In the genomic region with DNA sequence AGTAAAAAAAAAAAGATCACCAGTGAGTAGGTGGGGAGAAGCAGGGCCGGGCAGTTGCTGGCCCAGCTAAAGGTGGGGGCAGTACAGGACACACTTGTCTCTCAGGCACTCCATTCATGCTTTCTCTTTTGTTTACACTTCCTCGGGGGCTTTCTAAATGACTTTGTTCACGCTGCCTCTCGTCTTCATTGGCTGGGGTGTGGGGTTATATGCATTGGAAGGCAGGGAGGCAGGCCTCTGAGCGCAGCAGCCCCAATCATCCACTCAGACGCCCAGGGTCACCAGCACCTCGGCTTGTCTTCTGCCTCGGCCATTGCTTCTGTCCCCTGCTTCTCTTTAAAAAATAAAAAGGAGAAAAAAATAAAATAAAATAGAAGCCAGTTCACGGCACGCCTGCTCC, we compare ENCODE assay signal across 8 cellular contexts. TPM values are rescaled to one million over a fixed set of nuclear protein-coding genes. Genes with fewer than 3 reads are reported as not detected.
DNase-seq lines count a peak whose midpoint lies in the region; ATAC-seq, FAIRE-seq and TF ChIP-seq lines count a peak whose summit lies in the region.

No MANE protein-coding gene starts in this region.

- H3K9me3 Mint-ChIP-seq in T-helper 2 cell treated with Interferon-gamma antibody and Interleukin-4, amounts not matched to agents 5 μg/mL and 100 μg/mL, for 36 hours: no peaks in the 10 kb centered on the region
- H3K9me3 Mint-ChIP-seq in nephron progenitor cell: no peaks in the 10 kb centered on the region

- H3K4me3 ChIP-seq in AG10803 (ENCODE audit: low read length) (peak overlapping the region; percentile 60), endothelial cell of umbilical vein (replicated peaks in 1 of 3; ENCODE audit: insufficient read depth in 1 of 3, low read depth in 1 of 3, low read length in 3 of 3) (peak overlapping the region; percentile 66 to 73 (median 68)), aorta (ENCODE audit: low read length in 2 of 2) (peak overlapping the region; percentile 71 to 84)

- TF ChIP-seq POLR2A in GM18526 (IDR thresholded peaks at IDR 0.05; ENCODE audit: extremely low read depth, insufficient read length) (peak; percentile 23), endothelial cell of umbilical vein (IDR thresholded peaks at IDR 0.05; ENCODE audit: low read depth, low read length) (no peak)

- dilution Hi-C loops in endothelial cell of umbilical vein (cut with MboI; ENCODE audit: extremely low pct_ligation_motif_present, low sequenced_read_pairs): loop anchor here (25.0 kb wide), 1 partner anchor 269 kb away; no protein-coding TSS in a partner anchor

- no peaks in the 10 kb centered on the region for H3K9me1 ChIP-seq in endothelial cell of umbilical vein (replicated peaks; ENCODE audit: control insufficient read depth, extremely low read depth, insufficient read depth, low read length)

- intact Hi-C loops in endothelial cell of umbilical vein (cut with micrococcal nuclease) (loop anchor here (5.0 kb wide), 1 partner anchor 406 kb away; no protein-coding TSS in a partner anchor), aorta (cut with DNase I) (loop anchor here in 1 of 2 donors (5.0 kb wide), 1 partner anchor 74 kb away; no protein-coding TSS in a partner anchor)

- H3K36me3 ChIP-seq in endothelial cell of umbilical vein (ENCODE audit: control insufficient read depth in 2 of 2, extremely low read depth in 1 of 2, insufficient read depth in 2 of 2, low read length in 2 of 2) (no peaks in the 10 kb centered on the region), aorta (ENCODE audit: control insufficient read depth in 1 of 2, insufficient read depth in 2 of 2, low read length in 1 of 2) (no peaks in the 10 kb centered on the region)

- peak overlapping the region; percentile 83 for H3K9ac ChIP-seq in endothelial cell of umbilical vein (replicated peaks; ENCODE audit: extremely low read depth, insufficient read depth, low read length)

- H3K27ac ChIP-seq in endothelial cell of umbilical vein (ENCODE audit: insufficient read depth, low read depth, low read length): peak overlapping the region; percentile 62
- peak overlapping the region; percentile 45 to 95 for H3K27ac ChIP-seq in aorta (ENCODE audit: low read depth in 1 of 2, low read length in 2 of 2)

- ATAC-seq in HG03520 (IDR thresholded peaks at IDR 0.05; ENCODE audit: unreplicated experiment) (peak; percentile 46), aorta (ENCODE audit: low FRiP score) (no peak)

- peaks cover 23% of the 10 kb centered on the region for H3K4me1 Mint-ChIP-seq in T-helper 2 cell treated with Interferon-gamma antibody and Interleukin-4, amounts not matched to agents 5 μg/mL and 100 μg/mL, for 36 hours (ENCODE audit: low read depth)
- H3K4me1 Mint-ChIP-seq in nephron progenitor cell: peaks cover 62% of the 10 kb centered on the region

- TF ChIP-seq CTCF in AG10803 (conservative IDR thresholded peaks at IDR 0.05; ENCODE audit: low read length) (no peak), endothelial cell of umbilical vein (IDR thresholded peaks at IDR 0.05; ENCODE audit: extremely low read depth in 1 of 2, insufficient read depth in 1 of 2, low read depth in 1 of 2, low read length in 2 of 2) (no peak), nephron progenitor cell (IDR thresholded peaks at IDR 0.05) (no peak)

- H3K9me3 ChIP-seq in endothelial cell of umbilical vein (replicated peaks; ENCODE audit: control insufficient read depth, insufficient read depth, low read length) (no peaks in the 10 kb centered on the region), aorta (ENCODE audit: control insufficient read depth, low read length) (no peaks in the 10 kb centered on the region)

- POLR2A ChIA-PET in endothelial cell of umbilical vein (lab: Charles Lee): no interaction called here

- H3K79me2 ChIP-seq in endothelial cell of umbilical vein (ENCODE audit: control insufficient read depth, insufficient read depth, low read length): no peaks in the 10 kb centered on the region

- CTCF ChIA-PET in endothelial cell of umbilical vein (lab: Charles Lee): interaction anchor here (0.6 to 12.4 kb wide), 16 partner anchors 8 to 406 kb away, joined by 3 to 617 read pairs (median 10); a partner anchor contains a TSS

- FAIRE-seq in endothelial cell of umbilical vein (lab: Jason Lieb, UNC): no peak

- peaks cover 22% of the 10 kb centered on the region for H3K27me3 Mint-ChIP-seq in T-helper 2 cell treated with Interferon-gamma antibody and Interleukin-4, amounts not matched to agents 5 μg/mL and 100 μg/mL, for 36 hours (ENCODE audit: low read depth)
- peaks cover 47% of the 10 kb centered on the region for H3K27me3 Mint-ChIP-seq in nephron progenitor cell (ENCODE audit: low read depth, poor library complexity)

- 1% methylated on average over 10 of the region's 10 CpGs for WGBS in aorta, 2 donors

- no peak for DNase-seq in AG10803 (ENCODE audit: low read depth)
- peak; percentile 37 for DNase-seq in T-helper 2 cell treated with Interferon-gamma antibody and Interleukin-4, amounts not matched to agents 5 μg/mL and 100 μg/mL, for 36 hours (ENCODE audit: low spot score)
- peak; percentile 49 for DNase-seq in endothelial cell of umbilical vein (ENCODE audit: low read depth, low spot score)
- peak; percentile 34 for DNase-seq in nephron progenitor cell
- DNase-seq in aorta: no peak
- no peak for DNase-seq in HCEC 1CT

- no peaks in the 10 kb centered on the region for H3K36me3 Mint-ChIP-seq in T-helper 2 cell treated with Interferon-gamma antibody and Interleukin-4, amounts not matched to agents 5 μg/mL and 100 μg/mL, for 36 hours (ENCODE audit: low read depth)
- no peaks in the 10 kb centered on the region for H3K36me3 Mint-ChIP-seq in nephron progenitor cell (ENCODE audit: low read depth)

- H3K4me1 ChIP-seq in endothelial cell of umbilical vein (ENCODE audit: control insufficient read depth, extremely low read depth, insufficient read depth, low read length) (peaks cover 18% of the 10 kb centered on the region), aorta (ENCODE audit: control insufficient read depth in 1 of 2, insufficient read depth in 2 of 2, low read length in 2 of 2) (peaks cover 0 to 2% of the 10 kb centered on the region in 2 donors)

- H3K27ac Mint-ChIP-seq in T-helper 2 cell treated with Interferon-gamma antibody and Interleukin-4, amounts not matched to agents 5 μg/mL and 100 μg/mL, for 36 hours: peak overlapping the region; percentile 90
- H3K27ac Mint-ChIP-seq in nephron progenitor cell: peak overlapping the region; percentile 10

- BruUV-seq in endothelial cell of umbilical vein (replicated peaks; lab: Mats Ljungman, UMichigan): TSS peak; percentile 4

- H4K20me1 ChIP-seq in endothelial cell of umbilical vein (replicated peaks; ENCODE audit: control insufficient read depth, extremely low read depth, insufficient read depth, low read length): no peaks in the 10 kb centered on the region

- H2AFZ ChIP-seq in endothelial cell of umbilical vein (ENCODE audit: low read depth, low read length): peak overlapping the region; percentile 97

- H3K27me3 ChIP-seq in endothelial cell of umbilical vein (ENCODE audit: control insufficient read depth in 2 of 2, insufficient read depth in 2 of 2, low read length in 2 of 2): no peaks in the 10 kb centered on the region
- no peaks in the 10 kb centered on the region for H3K27me3 ChIP-seq in aorta (ENCODE audit: control insufficient read depth in 1 of 2, insufficient read depth in 2 of 2, low read length in 1 of 2)

- H3K4me3 Mint-ChIP-seq in T-helper 2 cell treated with Interferon-gamma antibody and Interleukin-4, amounts not matched to agents 5 μg/mL and 100 μg/mL, for 36 hours: peak overlapping the region; percentile 85
- H3K4me3 Mint-ChIP-seq in nephron progenitor cell: peak overlapping the region; percentile 88

- peak overlapping the region; percentile 77 for H3K4me2 ChIP-seq in endothelial cell of umbilical vein (ENCODE audit: insufficient read depth, low read length)

TF ChIP-seq in endothelial cell of umbilical vein, 7 proteins besides CTCF, POLR2A, EP300 and RAD21:
- TF ChIP-seq EZH2 (IDR thresholded peaks at IDR 0.05; ENCODE audit: borderline replicate concordance, low read depth, low read length, severe bottlenecking) (no peak), GATA2 (IDR thresholded peaks at IDR 0.05; ENCODE audit: insufficient read depth, insufficient read length, low read depth, low read length) (no peak), MYC (IDR thresholded peaks at IDR 0.05; ENCODE audit: low read depth, low read length) (no peak), JUN (IDR thresholded peaks at IDR 0.05; ENCODE audit: borderline replicate concordance, insufficient read depth, insufficient read length, low read depth) (no peak), FOS (IDR thresholded peaks at IDR 0.05; ENCODE audit: borderline replicate concordance, insufficient read depth, low read length) (no peak), POLR2AphosphoS5 (IDR thresholded peaks at IDR 0.05; ENCODE audit: insufficient read depth, low read depth, low read length) (no peak)
- TF ChIP-seq, protein P1, sequence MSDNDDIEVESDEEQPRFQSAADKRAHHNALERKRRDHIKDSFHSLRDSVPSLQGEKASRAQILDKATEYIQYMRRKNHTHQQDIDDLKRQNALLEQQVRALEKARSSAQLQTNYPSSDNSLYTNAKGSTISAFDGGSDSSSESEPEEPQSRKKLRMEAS (IDR thresholded peaks at IDR 0.05; ENCODE audit: insufficient read depth, insufficient read length): no peak

RNA-seq across cellular contexts. Expression of a gene that starts 0.4 kb away (rescaled TPM):
- total RNA-seq in endothelial cell of umbilical vein (5.4 and 6.0 TPM in 2 replicates), aorta (100 to 1,000 TPM; 134 to 405 TPM)
- polyA plus RNA-seq in endothelial cell of umbilical vein (5.3 and 6.9 TPM in 2 replicates), aorta (10 to 100 TPM; 30.2 to 54.5 TPM)
- polyA plus RNA-seq in endothelial cell of umbilical vein (2011; cell fraction: cytosol; rRNA removed): 4.1 and 4.4 TPM in 2 replicates
- 16.8 and 17.4 TPM in 2 replicates for polyA plus RNA-seq in endothelial cell of umbilical vein (2011; cell fraction: nucleus; rRNA removed)
- 2.8 and 3.7 TPM in 2 replicates for polyA plus RNA-seq in endothelial cell of umbilical vein (2012)
- 6.9 and 9.3 TPM in 2 replicates for polyA minus RNA-seq in endothelial cell of umbilical vein
- polyA minus RNA-seq in endothelial cell of umbilical vein (2011; cell fraction: cytosol; rRNA and poly(A)+ RNA removed): 3.7 TPM
- 6.1 and 8.4 TPM in 2 replicates for polyA minus RNA-seq in endothelial cell of umbilical vein (2011; cell fraction: nucleus; rRNA and poly(A)+ RNA removed)

RNA-seq across cellular contexts. Expression of a gene that starts 4.1 kb away (rescaled TPM):
- total RNA-seq in endothelial cell of umbilical vein: 22.3 and 26.2 TPM in 2 replicates
- 36.9 and 39.0 TPM in 2 replicates for polyA plus RNA-seq in endothelial cell of umbilical vein
- 47.3 and 48.8 TPM in 2 replicates for polyA plus RNA-seq in endothelial cell of umbilical vein (2011; cell fraction: cytosol; rRNA removed)
- polyA plus RNA-seq in endothelial cell of umbilical vein (2011; cell fraction: nucleus; rRNA removed): 43.4 and 48.9 TPM in 2 replicates
- polyA plus RNA-seq in endothelial cell of umbilical vein (2012): 29.3 and 33.4 TPM in 2 replicates
- polyA minus RNA-seq in endothelial cell of umbilical vein: 23.5 and 27.5 TPM in 2 replicates
- polyA minus RNA-seq in endothelial cell of umbilical vein (2011; cell fraction: cytosol; rRNA and poly(A)+ RNA removed): 5.0 TPM
- 34.2 and 36.6 TPM in 2 replicates for polyA minus RNA-seq in endothelial cell of umbilical vein (2011; cell fraction: nucleus; rRNA and poly(A)+ RNA removed)
- total RNA-seq in aorta: 10 to 100 TPM; 44.3 to 64.0 TPM
- polyA plus RNA-seq in aorta: 10 to 100 TPM; 42.1 to 62.5 TPM

Comparison
In these comparisons a context has a peak if more than half of its experiments do, and no peak if none do; other contexts are left out.
1. DNase-seq: peak in T-helper 2 cell treated with Interferon-gamma antibody and Interleukin-4, amounts not matched to agents 5 μg/mL and 100 μg/mL, for 36 hours (single experiment), endothelial cell of umbilical vein (single experiment) and nephron progenitor cell (single experiment); none in AG10803 (single experiment), aorta (0 of 2) and HCEC 1CT (single experiment).
2. RNA of a gene that starts 0.4 kb away (total RNA-seq): 134 to 405 TPM in aorta; 5.4 to 6.0 TPM in endothelial cell of umbilical vein; every median in the first group is over 10 times any median in the second.
3. Peak in every context shown above with its lines, with median percentiles within 50 percentile points of each other: H3K4me3 ChIP-seq.